ENCODE assay signal across 18 cellular contexts in genomic region chr7:98351136-98351535, GRCh38. TPM values are rescaled to one million over a fixed set of nuclear protein-coding genes. Genes with fewer than 3 reads are reported as not detected.
DNase-seq lines count a peak whose midpoint lies in the region; ATAC-seq, FAIRE-seq and TF ChIP-seq lines count a peak whose summit lies in the region.
"Had no signal": no experiment of that assay in that cellular context is flagged by ENCODE, and none has a peak within 500 bp of the region (broad histone marks: within the 10 kb centered on the region; RNA-seq: fewer than 3 reads in every experiment).

No MANE protein-coding gene starts in this region.

- no peaks in the 10 kb centered on the region for H3K79me2 ChIP-seq in mesendoderm (ENCODE audit: control insufficient read depth, insufficient read depth, low read length)

- H2BK120ac ChIP-seq in mesendoderm (ENCODE audit: low read depth, low read length), result no peak overlapping the region

- H3K4ac ChIP-seq in mesendoderm (ENCODE audit: low read depth, low read length), result no peak overlapping the region

- peaks cover 11% of the 10 kb centered on the region for H3K36me3 Mint-ChIP-seq in MCF 10A (ENCODE audit: insufficient read depth, unreplicated experiment)
- no peaks in the 10 kb centered on the region for H3K36me3 Mint-ChIP-seq in stimulated activated effector memory CD8-positive, alpha-beta T cell treated with anti-CD3 and anti-CD28 coated beads, Interleukin-12 subunit alpha, Interleukin-12 subunit beta, amount 100 ng/mL, for 72 hours
- H3K36me3 Mint-ChIP-seq: CD8-positive, alpha-beta memory T cell had no signal

- H4K5ac ChIP-seq in mesendoderm (ENCODE audit: low read length), result no peak overlapping the region

- no peaks in the 10 kb centered on the region for H3K9me3 ChIP-seq in breast epithelium
- H3K9me3 ChIP-seq: BLaER1, Caco-2 had no signal

- H3K36me3 ChIP-seq in breast epithelium (no peaks in the 10 kb centered on the region), mesendoderm (ENCODE audit: control insufficient read depth, insufficient read depth, low read length) (no peaks in the 10 kb centered on the region)

- H3K23ac ChIP-seq in mesendoderm (ENCODE audit: low read length), result peak overlapping the region; percentile 48

- H3K27me3 ChIP-seq in breast epithelium (no peaks in the 10 kb centered on the region), mesendoderm (ENCODE audit: insufficient read depth, low read length, poor library complexity) (no peaks in the 10 kb centered on the region)
- H3K27me3 ChIP-seq: BLaER1 had no signal

- no peaks in the 10 kb centered on the region for H3K9me3 Mint-ChIP-seq in MCF 10A (ENCODE audit: unreplicated experiment)
- H3K9me3 Mint-ChIP-seq in stimulated activated effector memory CD8-positive, alpha-beta T cell treated with anti-CD3 and anti-CD28 coated beads, Interleukin-12 subunit alpha, Interleukin-12 subunit beta, amount 100 ng/mL, for 72 hours, result no peaks in the 10 kb centered on the region
- H3K9me3 Mint-ChIP-seq: CD8-positive, alpha-beta memory T cell; GM23338 had no signal

- H3K4me3 ChIP-seq in breast epithelium, result no peak overlapping the region
- no peak overlapping the region for H3K4me3 ChIP-seq in mesendoderm (ENCODE audit: low read length)
- H3K4me3 ChIP-seq: BLaER1, GM23338 had no signal

- DNase-seq in MCF 10A (ENCODE audit: unreplicated experiment) (no peak), breast epithelium (ENCODE audit: low spot score in 2 of 2) (no peak), RWPE1 (ENCODE audit: low spot score) (no peak), mesendoderm (no peak), HTR-8/SVneo (ENCODE audit: insufficient read length, low spot score) (no peak)
- DNase-seq in stimulated activated effector memory CD8-positive, alpha-beta T cell treated with anti-CD3 and anti-CD28 coated beads, Interleukin-12 subunit alpha, Interleukin-12 subunit beta, amount 100 ng/mL, for 72 hours (ENCODE audit: low spot score in 2 of 2), result no peak
- DNase-seq: AML-193; Caco-2; CD8-positive, alpha-beta memory T cell; DMS53; GF-D8; H7 had no signal

- no peak for TF ChIP-seq POLR2A in breast epithelium (IDR thresholded peaks at IDR 0.05)

- H2BK5ac ChIP-seq in mesendoderm (ENCODE audit: low read length), result no peak overlapping the region

- peaks cover 35% of the 10 kb centered on the region for H3K4me1 Mint-ChIP-seq in MCF 10A (ENCODE audit: insufficient read depth, unreplicated experiment)
- H3K4me1 Mint-ChIP-seq in stimulated activated effector memory CD8-positive, alpha-beta T cell treated with anti-CD3 and anti-CD28 coated beads, Interleukin-12 subunit alpha, Interleukin-12 subunit beta, amount 100 ng/mL, for 72 hours, result peaks cover 7% of the 10 kb centered on the region
- H3K4me1 Mint-ChIP-seq: CD8-positive, alpha-beta memory T cell had no signal

- no peak overlapping the region for H2BK15ac ChIP-seq in mesendoderm (replicated peaks; ENCODE audit: low read depth)

- H3K56ac ChIP-seq in mesendoderm (ENCODE audit: low read length), result no peak overlapping the region

- H3K4me1 ChIP-seq in breast epithelium, result no peaks in the 10 kb centered on the region
- H3K4me1 ChIP-seq in mesendoderm (ENCODE audit: control insufficient read depth, low read depth, low read length), result peaks cover 3% of the 10 kb centered on the region

- no peak overlapping the region for H4K8ac ChIP-seq in mesendoderm (ENCODE audit: low read depth, low read length)

- peak overlapping the region; percentile 96 for H3K27ac Mint-ChIP-seq in MCF 10A (ENCODE audit: low read depth, unreplicated experiment)
- H3K27ac Mint-ChIP-seq in stimulated activated effector memory CD8-positive, alpha-beta T cell treated with anti-CD3 and anti-CD28 coated beads, Interleukin-12 subunit alpha, Interleukin-12 subunit beta, amount 100 ng/mL, for 72 hours, result no peak overlapping the region
- H3K27ac Mint-ChIP-seq: GM23338 had no signal

- H3K27me3 Mint-ChIP-seq in MCF 10A (ENCODE audit: insufficient read depth, unreplicated experiment), result no peaks in the 10 kb centered on the region

- FAIRE-seq in HTR-8/SVneo (lab: Jason Lieb, UNC), result no peak
- FAIRE-seq: HepG2 had no signal

- intact Hi-C loops in MCF 10A (cut with micrococcal nuclease) (loop anchor here (5.0 kb wide), 1 partner anchor 66 kb away; no protein-coding TSS in a partner anchor), breast epithelium (cut with DNase I; ENCODE audit: low total_unique reads) (no loop called here)

- H3K79me1 ChIP-seq in mesendoderm (ENCODE audit: low read length), result peaks cover 10% of the 10 kb centered on the region

- POLR2A ChIA-PET in MCF 10A (lab: Yijun Ruan, JAX), result interaction anchor here (1.9 kb wide), 1 partner anchor 21 kb away, joined by 13 read pairs; no protein-coding TSS in a partner anchor
- POLR2A ChIA-PET in RWPE1 (lab: Yijun Ruan, JAX; ENCODE audit: low non-redundant PET), result no interaction called here

- no peak overlapping the region for H3K9ac ChIP-seq in mesendoderm (ENCODE audit: low read length)
- H3K9ac ChIP-seq: BLaER1 had no signal

- peak overlapping the region; percentile 50 for H3K4me3 Mint-ChIP-seq in MCF 10A (ENCODE audit: unreplicated experiment)
- no peak overlapping the region for H3K4me3 Mint-ChIP-seq in stimulated activated effector memory CD8-positive, alpha-beta T cell treated with anti-CD3 and anti-CD28 coated beads, Interleukin-12 subunit alpha, Interleukin-12 subunit beta, amount 100 ng/mL, for 72 hours
- H3K4me3 Mint-ChIP-seq: CD8-positive, alpha-beta memory T cell; GM23338 had no signal

- ATAC-seq in GM18867 (IDR thresholded peaks at IDR 0.05; ENCODE audit: unreplicated experiment) (no peak), GM18511 (IDR thresholded peaks at IDR 0.05; ENCODE audit: unreplicated experiment) (no peak)
- ATAC-seq in stimulated activated effector memory CD8-positive, alpha-beta T cell treated with anti-CD3 and anti-CD28 coated beads, Interleukin-12 subunit alpha, Interleukin-12 subunit beta, amount 100 ng/mL, for 72 hours, result no peak
- ATAC-seq: GM23338, HepG2 had no signal

- no TSS peak for BruUV-seq in MCF 10A (replicated peaks; lab: Mats Ljungman, UMichigan)

- no peak overlapping the region for H2AK5ac ChIP-seq in mesendoderm (ENCODE audit: low read length)

- TF ChIP-seq CTCF in MCF 10A (IDR thresholded peaks at IDR 0.05; ENCODE audit: unreplicated experiment) (no peak), breast epithelium (IDR thresholded peaks at IDR 0.05) (no peak), RWPE1 (conservative IDR thresholded peaks at IDR 0.05; ENCODE audit: low read depth) (no peak)

- CTCF ChIA-PET in MCF 10A (lab: Yijun Ruan, JAX) (interaction anchor here (0.6 to 1.5 kb wide), 3 partner anchors 50 to 335 kb away, joined by 3 to 4 read pairs (median 3); partner anchors contain the start of gene BAIAP2L1), RWPE1 (lab: Yijun Ruan, JAX) (no interaction called here)

- no CpG with 5 or more reads among the region's 8 CpGs for WGBS in mesendoderm (ENCODE audit: extremely low coverage, insufficient coverage, low lambda C conversion rate)

- H3K4me2 ChIP-seq in mesendoderm (ENCODE audit: low read length), result no peak overlapping the region
- H3K4me2 ChIP-seq: BLaER1, GM23338 had no signal

- H3K18ac ChIP-seq in mesendoderm (ENCODE audit: low read length), result no peak overlapping the region

- H3K27ac ChIP-seq in breast epithelium (no peak overlapping the region), RWPE1 (peak overlapping the region; percentile 55), mesendoderm (ENCODE audit: low read depth, low read length) (no peak overlapping the region)
- H3K27ac ChIP-seq: 22Rv1, BLaER1 had no signal

RNA-seq across cellular contexts. Expression of gene BAIAP2L1, which starts 49.8 kb away (rescaled TPM):
- total RNA-seq in MCF 10A (2022) (60.2 and 60.7 TPM in 2 replicates), breast epithelium (10 to 100 TPM in 1 of 3 donors, 1 to 10 TPM in 2; 1.3 to 11.0 (median 8.5) TPM)
- 20.6 TPM for polyA plus RNA-seq in mesendoderm (2013, experiment 1 of 2)
- polyA plus RNA-seq in mesendoderm (2013, experiment 2 of 2), result 21.3 TPM
